Comparison of ENCODE assay signal across 7 cellular contexts in genomic region chr10:71569775-71570588, GRCh38.
DNase-seq lines count a peak whose midpoint lies in the region; ATAC-seq and TF ChIP-seq lines count a peak whose summit lies in the region.

No MANE protein-coding gene starts in this region.

- H3K9me3 ChIP-seq in colonic mucosa (no peaks in the 10 kb centered on the region), left lung (no peaks in the 10 kb centered on the region)

- H3K4me3 ChIP-seq in colonic mucosa (no peak overlapping the region), left lung (no peak overlapping the region)

- TF ChIP-seq CTCF in GM12872 (IDR thresholded peaks at IDR 0.05; ENCODE audit: insufficient read depth, low read depth, low read length) (peak; percentile 86), colonic mucosa (IDR thresholded peaks at IDR 0.05) (peak; percentile 74), left lung (IDR thresholded peaks at IDR 0.05) (peak; percentile 73 to 86)

- H3K36me3 Mint-ChIP-seq in activated CD4-positive, alpha-beta T cell treated with anti-CD3 and anti-CD28 coated beads, Interleukin-2, amount 10 ng/mL, durations not matched to agents 24 days and 14 days (ENCODE audit: low read depth) = no peaks in the 10 kb centered on the region

- H3K36me3 ChIP-seq in colonic mucosa = no peaks in the 10 kb centered on the region
- H3K36me3 ChIP-seq in left lung = no peaks in the 10 kb centered on the region

- H3K27ac Mint-ChIP-seq in activated CD4-positive, alpha-beta T cell treated with anti-CD3 and anti-CD28 coated beads, Interleukin-2, amount 10 ng/mL, durations not matched to agents 24 days and 14 days = no peak overlapping the region

- H3K9me3 Mint-ChIP-seq in activated CD4-positive, alpha-beta T cell treated with anti-CD3 and anti-CD28 coated beads, Interleukin-2, amount 10 ng/mL, durations not matched to agents 24 days and 14 days = no peaks in the 10 kb centered on the region

- no peaks in the 10 kb centered on the region for H3K27me3 Mint-ChIP-seq in activated CD4-positive, alpha-beta T cell treated with anti-CD3 and anti-CD28 coated beads, Interleukin-2, amount 10 ng/mL, durations not matched to agents 24 days and 14 days

- DNase-seq in NCI-H1105 treated with DMSO at 0.1 percent for 48 hours (lab: John Stamatoyannopoulos, UW) = peak; percentile 26
- peak; percentile 93 for DNase-seq in activated CD4-positive, alpha-beta T cell treated with anti-CD3 and anti-CD28 coated beads, Interleukin-2, amount 10 ng/mL, durations not matched to agents 24 days and 14 days
- DNase-seq in colonic mucosa = peak; percentile 87
- peak; percentile 35 to 60 for DNase-seq in left lung
- DNase-seq in stimulated activated CD4-positive, alpha-beta T cell treated with anti-CD3 and anti-CD28 coated beads, TNF-alpha, amount 100 ng/mL, for 1 hour (ENCODE audit: low read depth in 3 of 3, low spot score in 1 of 3) = peak; percentile 47 to 69 (median 53)

- H3K27ac ChIP-seq in colonic mucosa (no peak overlapping the region), left lung (no peak overlapping the region)

- no peaks in the 10 kb centered on the region for H3K4me1 ChIP-seq in colonic mucosa
- no peaks in the 10 kb centered on the region for H3K4me1 ChIP-seq in left lung

- no peak overlapping the region for H3K4me3 Mint-ChIP-seq in activated CD4-positive, alpha-beta T cell treated with anti-CD3 and anti-CD28 coated beads, Interleukin-2, amount 10 ng/mL, durations not matched to agents 24 days and 14 days

- H3K27me3 ChIP-seq in colonic mucosa (no peaks in the 10 kb centered on the region), left lung (no peaks in the 10 kb centered on the region)

- intact Hi-C loops in activated CD4-positive, alpha-beta T cell treated with anti-CD3 and anti-CD28 coated beads, Interleukin-2, amount 10 ng/mL, durations not matched to agents 24 days and 14 days (cut with micrococcal nuclease) = loop anchor here (1.0 kb wide), 3 partner anchors 84 to 256 kb away; no protein-coding TSS in a partner anchor
- intact Hi-C loops in colonic mucosa (cut with DNase I) = loop anchor here (2.0 to 5.0 kb wide), 2 partner anchors 188 to 255 kb away; no protein-coding TSS in a partner anchor
- intact Hi-C loops in left lung (cut with DNase I) = loop anchor here in 1 of 2 donors (5.0 kb wide), 1 partner anchor 173 kb away; the partner anchor contains the start of gene CDH23

- peak; percentile 81 for ATAC-seq in left lung
- no peak for ATAC-seq in GM18909 (IDR thresholded peaks at IDR 0.05; ENCODE audit: poor library complexity, unreplicated experiment)

- no peak overlapping the region for H3K9ac ChIP-seq in colonic mucosa (ENCODE audit: low read depth in 2 of 2, low read length in 2 of 2)

- peaks cover 3% of the 10 kb centered on the region for H3K4me1 Mint-ChIP-seq in activated CD4-positive, alpha-beta T cell treated with anti-CD3 and anti-CD28 coated beads, Interleukin-2, amount 10 ng/mL, durations not matched to agents 24 days and 14 days

Comparison
In these comparisons a context has a peak if more than half of its experiments do, and no peak if none do; other contexts are left out.
1. DNase-seq: peak in every context shown above with its lines; median percentile 93 in activated CD4-positive, alpha-beta T cell treated with anti-CD3 and anti-CD28 coated beads, Interleukin-2, amount 10 ng/mL, durations not matched to agents 24 days and 14 days; 87 in colonic mucosa; 53 in stimulated activated CD4-positive, alpha-beta T cell treated with anti-CD3 and anti-CD28 coated beads, TNF-alpha, amount 100 ng/mL, for 1 hour; 48 in left lung; 26 in NCI-H1105 treated with DMSO at 0.1 percent for 48 hours.